ENCODE assay signal across 13 cellular contexts in the genomic region with DNA sequence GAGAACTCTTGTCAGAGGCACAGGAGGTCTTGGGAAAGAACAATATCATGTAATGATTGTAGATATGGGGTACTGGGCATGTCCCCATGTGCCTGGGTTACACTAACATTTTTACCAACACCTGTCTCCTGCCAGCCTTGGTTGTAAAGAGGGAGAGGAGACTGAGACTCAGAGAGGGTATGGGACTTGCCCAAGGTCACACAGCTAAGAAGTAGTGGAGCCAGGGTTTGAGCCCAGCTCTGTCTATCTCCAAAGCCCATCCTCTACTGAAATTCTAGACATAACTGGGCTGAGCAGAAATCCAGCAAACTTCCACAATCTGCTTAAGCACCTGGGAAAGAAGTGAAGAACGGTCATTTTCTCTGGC. TPM values are rescaled to one million over a fixed set of nuclear protein-coding genes. Genes with fewer than 3 reads are reported as not detected.
A peak's percentile ranks its signal among the peaks of the same experiment; 100 is the strongest.
DNase-seq lines count a peak whose midpoint lies in the region; ATAC-seq and TF ChIP-seq lines count a peak whose summit lies in the region.
"Had no signal": no experiment of that assay in that cellular context is flagged by ENCODE, and none has a peak within 500 bp of the region (broad histone marks: within the 10 kb centered on the region; RNA-seq: fewer than 3 reads in every experiment).

No MANE protein-coding gene starts in this region.

- no peaks in the 10 kb centered on the region for H3K79me2 ChIP-seq in OCI-LY3 (ENCODE audit: low read length)

- no peak for DNase-seq in activated CD4-positive, alpha-beta T cell treated with anti-CD3 and anti-CD28 coated beads for 36 hours
- no peak for DNase-seq in activated CD4-positive, alpha-beta T cell treated with anti-CD3 and anti-CD28 coated beads, Interleukin-2, amount 50 U/mL, for 1 hour
- no peak for DNase-seq in stimulated activated naive B cell treated with anti-CD40 and anti-IgM and Interleukin-4, amounts not matched to agents 10 μg/mL and 1 μg/mL and 100 μg/mL, for 72 hours
- DNase-seq in T1000 (lab: John Stamatoyannopoulos, UW): no peak
- DNase-seq in esophagus muscularis mucosa (ENCODE audit: extremely low spot score): no peak
- DNase-seq: mammary epithelial cell, NCI-H2107, tibial artery had no signal

- H3K9me3 ChIP-seq in OCI-LY3 (ENCODE audit: insufficient read depth, low read length): no peaks in the 10 kb centered on the region
- no peaks in the 10 kb centered on the region for H3K9me3 ChIP-seq in esophagus muscularis mucosa
- H3K9me3 ChIP-seq: SJSA1, tibial artery had no signal

- WGBS in esophagus muscularis mucosa: 80% methylated on average over 1 of the region's 1 CpG

- peak overlapping the region; percentile 85 for H2AFZ ChIP-seq in OCI-LY3 (ENCODE audit: low read depth, low read length)

- peak overlapping the region; percentile 67 for H3K27ac ChIP-seq in OCI-LY3 (ENCODE audit: low read length)
- no peak overlapping the region for H3K27ac ChIP-seq in esophagus muscularis mucosa (replicated peaks in 1 of 4)
- H3K27ac ChIP-seq: SJSA1, tibial artery had no signal

- POLR2A ChIA-PET in activated CD4-positive, alpha-beta T cell treated with anti-CD3 and anti-CD28 coated beads for 36 hours (lab: Charles Lee): no interaction called here

- H3K4me1 Mint-ChIP-seq in activated CD4-positive, alpha-beta T cell treated with anti-CD3 and anti-CD28 coated beads for 36 hours: peaks cover 34% of the 10 kb centered on the region
- peaks cover 56% of the 10 kb centered on the region for H3K4me1 Mint-ChIP-seq in dendritic cell treated with granulocyte-macrophage colony-stimulating factor and Interleukin-4, amounts not matched to agents 40 ng/mL and 50 ng/mL, for 4 days (ENCODE audit: low read depth)
- H3K4me1 Mint-ChIP-seq in stimulated activated naive B cell treated with anti-CD40 and anti-IgM and Interleukin-4, amounts not matched to agents 10 μg/mL and 1 μg/mL and 100 μg/mL, for 72 hours: peaks cover 27 to 61% of the 10 kb centered on the region in 2 donors

- H3K4me3 ChIP-seq in OCI-LY3 (ENCODE audit: low read length) (peak overlapping the region; percentile 80), esophagus muscularis mucosa (no peak overlapping the region)
- H3K4me3 ChIP-seq: SJSA1, tibial artery had no signal

- intact Hi-C loops in activated CD4-positive, alpha-beta T cell treated with anti-CD3 and anti-CD28 coated beads for 36 hours (cut with DNase I, micrococcal nuclease): no loop called here
- intact Hi-C loops in dendritic cell treated with granulocyte-macrophage colony-stimulating factor and Interleukin-4, amounts not matched to agents 40 ng/mL and 50 ng/mL, for 4 days (cut with micrococcal nuclease): loop anchor here (10.0 kb wide), 1 partner anchor 305 kb away; the partner anchor contains the start of gene PTAFR
- intact Hi-C loops in esophagus muscularis mucosa (cut with DNase I): no loop called here

- H3K27me3 ChIP-seq in OCI-LY3 (ENCODE audit: low read depth, low read length) (peaks cover 5% of the 10 kb centered on the region; the same call in 1 of the 2 replicates), esophagus muscularis mucosa (peaks cover 0 to 9% (median 0%) of the 10 kb centered on the region in 4 donors)
- H3K27me3 ChIP-seq: SJSA1 had no signal

- no peaks in the 10 kb centered on the region for H3K9me3 Mint-ChIP-seq in activated CD4-positive, alpha-beta T cell treated with anti-CD3 and anti-CD28 coated beads for 36 hours (ENCODE audit: low read depth)
- no peaks in the 10 kb centered on the region for H3K9me3 Mint-ChIP-seq in dendritic cell treated with granulocyte-macrophage colony-stimulating factor and Interleukin-4, amounts not matched to agents 40 ng/mL and 50 ng/mL, for 4 days
- H3K9me3 Mint-ChIP-seq in stimulated activated naive B cell treated with anti-CD40 and anti-IgM and Interleukin-4, amounts not matched to agents 10 μg/mL and 1 μg/mL and 100 μg/mL, for 72 hours: no peaks in the 10 kb centered on the region

- no peaks in the 10 kb centered on the region for H3K36me3 Mint-ChIP-seq in activated CD4-positive, alpha-beta T cell treated with anti-CD3 and anti-CD28 coated beads for 36 hours (ENCODE audit: low read depth)
- H3K36me3 Mint-ChIP-seq in dendritic cell treated with granulocyte-macrophage colony-stimulating factor and Interleukin-4, amounts not matched to agents 40 ng/mL and 50 ng/mL, for 4 days (ENCODE audit: low read depth): peaks cover 20% of the 10 kb centered on the region
- peaks cover 0 to 3% of the 10 kb centered on the region in 2 donors for H3K36me3 Mint-ChIP-seq in stimulated activated naive B cell treated with anti-CD40 and anti-IgM and Interleukin-4, amounts not matched to agents 10 μg/mL and 1 μg/mL and 100 μg/mL, for 72 hours

- H3K36me3 ChIP-seq in OCI-LY3 (replicated peaks; ENCODE audit: low read depth, low read length): no peaks in the 10 kb centered on the region
- H3K36me3 ChIP-seq in esophagus muscularis mucosa: no peaks in the 10 kb centered on the region
- H3K36me3 ChIP-seq: SJSA1, tibial artery had no signal

- no peak for TF ChIP-seq EP300 in esophagus muscularis mucosa (IDR thresholded peaks at IDR 0.05)

- H4K20me1 ChIP-seq in OCI-LY3 (ENCODE audit: insufficient read depth, low read length): no peaks in the 10 kb centered on the region

- CTCF ChIA-PET in activated CD4-positive, alpha-beta T cell treated with anti-CD3 and anti-CD28 coated beads for 36 hours (lab: Charles Lee): interaction anchor here (0.5 to 1.1 kb wide), 2 partner anchors 21 to 375 kb away, joined by 3 read pairs; no protein-coding TSS in a partner anchor

- H3K27me3 Mint-ChIP-seq in activated CD4-positive, alpha-beta T cell treated with anti-CD3 and anti-CD28 coated beads for 36 hours: no peaks in the 10 kb centered on the region
- H3K27me3 Mint-ChIP-seq in dendritic cell treated with granulocyte-macrophage colony-stimulating factor and Interleukin-4, amounts not matched to agents 40 ng/mL and 50 ng/mL, for 4 days: no peaks in the 10 kb centered on the region
- no peaks in the 10 kb centered on the region for H3K27me3 Mint-ChIP-seq in stimulated activated naive B cell treated with anti-CD40 and anti-IgM and Interleukin-4, amounts not matched to agents 10 μg/mL and 1 μg/mL and 100 μg/mL, for 72 hours

- H3K9ac ChIP-seq in OCI-LY3 (ENCODE audit: low read length): peak overlapping the region; percentile 64

- H3K4me1 ChIP-seq in OCI-LY3 (ENCODE audit: low read length) (peaks cover 27% of the 10 kb centered on the region), esophagus muscularis mucosa (peaks cover 5 to 23% (median 17%) of the 10 kb centered on the region in 4 donors)

- peak overlapping the region; percentile 94 for H3K27ac Mint-ChIP-seq in activated CD4-positive, alpha-beta T cell treated with anti-CD3 and anti-CD28 coated beads for 36 hours
- peak overlapping the region; percentile 73 for H3K27ac Mint-ChIP-seq in dendritic cell treated with granulocyte-macrophage colony-stimulating factor and Interleukin-4, amounts not matched to agents 40 ng/mL and 50 ng/mL, for 4 days
- no peak overlapping the region for H3K27ac Mint-ChIP-seq in stimulated activated naive B cell treated with anti-CD40 and anti-IgM and Interleukin-4, amounts not matched to agents 10 μg/mL and 1 μg/mL and 100 μg/mL, for 72 hours

- TF ChIP-seq POLR2A in esophagus muscularis mucosa (IDR thresholded peaks at IDR 0.05; ENCODE audit: low read depth): no peak

- TF ChIP-seq CTCF in OCI-LY3 (IDR thresholded peaks at IDR 0.05; ENCODE audit: low read depth, low read length): no peak
- TF ChIP-seq CTCF in esophagus muscularis mucosa (IDR thresholded peaks at IDR 0.05): no peak

- no peak for ATAC-seq in activated CD4-positive, alpha-beta T cell treated with anti-CD3 and anti-CD28 coated beads for 36 hours
- peak; percentile 3 to 6 for ATAC-seq in stimulated activated naive B cell treated with anti-CD40 and anti-IgM and Interleukin-4, amounts not matched to agents 10 μg/mL and 1 μg/mL and 100 μg/mL, for 72 hours (replicated peaks)
- no peak for ATAC-seq in HG02840 (IDR thresholded peaks at IDR 0.05; ENCODE audit: low FRiP score, unreplicated experiment)

- peak overlapping the region; percentile 60 for H3K4me3 Mint-ChIP-seq in activated CD4-positive, alpha-beta T cell treated with anti-CD3 and anti-CD28 coated beads for 36 hours
- H3K4me3 Mint-ChIP-seq in dendritic cell treated with granulocyte-macrophage colony-stimulating factor and Interleukin-4, amounts not matched to agents 40 ng/mL and 50 ng/mL, for 4 days: no peak overlapping the region
- peak overlapping the region in 1 of 2 donors; percentile 57 for H3K4me3 Mint-ChIP-seq in stimulated activated naive B cell treated with anti-CD40 and anti-IgM and Interleukin-4, amounts not matched to agents 10 μg/mL and 1 μg/mL and 100 μg/mL, for 72 hours

- peak overlapping the region; percentile 93 for H3K4me2 ChIP-seq in OCI-LY3 (ENCODE audit: low read length)

RNA-seq across cellular contexts. Expression of gene THEMIS2, which starts 2.6 kb away (rescaled TPM):
- total RNA-seq in activated CD4-positive, alpha-beta T cell treated with anti-CD3 and anti-CD28 coated beads for 36 hours: 10 to 100 TPM; 14.2 to 16.2 TPM
- total RNA-seq in esophagus muscularis mucosa: 10 to 100 TPM in 3 of 4 donors, 1 to 10 TPM in 1; 9.6 to 36.4 (median 24.6) TPM
- total RNA-seq: A172 had no signal

RNA-seq across cellular contexts. Expression of gene PPP1R8, which starts 39.1 kb away (rescaled TPM):
- 10 to 100 TPM; 49.6 to 65.9 TPM for total RNA-seq in activated CD4-positive, alpha-beta T cell treated with anti-CD3 and anti-CD28 coated beads for 36 hours
- 10 to 100 TPM; 33.2 to 51.6 (median 42.0) TPM for total RNA-seq in esophagus muscularis mucosa

RNA-seq across cellular contexts. Expression of gene RPA2, which starts 44.7 kb away (rescaled TPM):
- total RNA-seq in activated CD4-positive, alpha-beta T cell treated with anti-CD3 and anti-CD28 coated beads for 36 hours: 10 to 100 TPM; 70.2 to 72.8 TPM
- 10 to 100 TPM; 21.2 to 41.5 (median 30.6) TPM for total RNA-seq in esophagus muscularis mucosa

Comparison
In these comparisons a context has a peak if more than half of its experiments do, and no peak if none do; other contexts are left out.
1. ATAC-seq: peak in stimulated activated naive B cell treated with anti-CD40 and anti-IgM and Interleukin-4, amounts not matched to agents 10 μg/mL and 1 μg/mL and 100 μg/mL, for 72 hours (2 of 2); none in activated CD4-positive, alpha-beta T cell treated with anti-CD3 and anti-CD28 coated beads for 36 hours (single experiment) and HG02840 (single experiment).